Comparison of ENCODE assay signal across 8 cellular contexts in the genomic region with DNA sequence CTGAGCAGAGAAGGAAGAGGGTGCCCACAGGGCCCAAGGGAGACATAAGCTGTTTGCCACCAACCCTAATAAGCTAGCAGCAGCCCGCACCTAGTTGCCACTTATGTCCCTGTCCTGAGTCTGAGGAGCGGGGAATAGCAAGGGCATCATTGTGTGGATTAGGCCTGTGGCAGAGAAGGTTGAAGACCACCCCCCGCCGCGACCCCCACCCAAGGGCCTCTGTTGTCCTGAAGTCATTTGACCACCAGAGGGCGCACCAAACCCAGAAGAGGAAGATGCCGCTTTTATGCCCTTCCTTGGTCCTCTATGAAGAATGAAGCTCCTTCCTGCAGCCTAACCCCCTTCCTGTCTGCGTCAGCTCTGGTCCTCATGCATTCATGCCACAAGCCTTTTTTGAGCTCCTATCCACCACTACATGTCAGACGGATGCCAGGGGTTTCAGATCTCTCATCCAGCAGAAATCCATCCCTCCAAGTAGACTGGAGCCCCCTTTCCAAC. TPM values are rescaled to one million over a fixed set of nuclear protein-coding genes. Genes with fewer than 3 reads are reported as not detected.
DNase-seq lines count a peak whose midpoint lies in the region; ATAC-seq and TF ChIP-seq lines count a peak whose summit lies in the region.

No MANE protein-coding gene starts in this region.

- H3K4me3 Mint-ChIP-seq in activated T-cell treated with anti-CD3 and anti-CD28 coated beads, Interleukin-2, amount 50 U/mL, for 72 hours, result no peak overlapping the region

- peaks cover 42% of the 10 kb centered on the region for H3K27me3 Mint-ChIP-seq in activated T-cell treated with anti-CD3 and anti-CD28 coated beads, Interleukin-2, amount 50 U/mL, for 72 hours (ENCODE audit: low read depth)

- no peak overlapping the region for H3K27ac Mint-ChIP-seq in activated T-cell treated with anti-CD3 and anti-CD28 coated beads, Interleukin-2, amount 50 U/mL, for 72 hours

- peak; percentile 77 for TF ChIP-seq CTCF in LNCaP clone FGC (IDR thresholded peaks at IDR 0.05; ENCODE audit: control insufficient read depth, extremely low read depth, insufficient read depth)

- no peaks in the 10 kb centered on the region for H3K36me3 Mint-ChIP-seq in activated T-cell treated with anti-CD3 and anti-CD28 coated beads, Interleukin-2, amount 50 U/mL, for 72 hours (ENCODE audit: insufficient read depth in 2 of 2)

- peaks cover 7% of the 10 kb centered on the region for H3K4me1 Mint-ChIP-seq in activated T-cell treated with anti-CD3 and anti-CD28 coated beads, Interleukin-2, amount 50 U/mL, for 72 hours (ENCODE audit: low read depth)

- no peaks in the 10 kb centered on the region for H3K9me3 Mint-ChIP-seq in activated T-cell treated with anti-CD3 and anti-CD28 coated beads, Interleukin-2, amount 50 U/mL, for 72 hours

- ATAC-seq in activated T-cell treated with anti-CD3 and anti-CD28 coated beads, Interleukin-2, amount 50 U/mL, for 72 hours (replicated peaks in 1 of 2), result peak; percentile 75 to 83
- no peak for ATAC-seq in GM21786 (IDR thresholded peaks at IDR 0.05; ENCODE audit: unreplicated experiment)

- no peak overlapping the region for H3K4me3 ChIP-seq in LNCaP clone FGC (ENCODE audit: low read depth, low read length)

- H3K27ac ChIP-seq in temporal lobe (ENCODE audit: low read depth, low read length), result peak overlapping the region; percentile 92

- DNase-seq in D341Med (ENCODE audit: low spot score) (peak; percentile 85), LNCaP clone FGC (ENCODE audit: low read depth) (peak; percentile 15), RPMI7951 (ENCODE audit: low read depth) (peak; percentile 47), fibroblast of peridontal ligament (ENCODE audit: extremely low read depth) (peak; percentile 61), occipital lobe (lab: John Stamatoyannopoulos, UW) (peak; percentile 47)
- peak; percentile 70 to 77 for DNase-seq in activated T-cell treated with anti-CD3 and anti-CD28 coated beads, Interleukin-2, amount 50 U/mL, for 72 hours

RNA-seq across cellular contexts. Expression of gene RHBG, which starts 16.6 kb away (rescaled TPM):
- total RNA-seq in RPMI7951 (2014; rRNA removed; shearing (Covaris generic)), result not detected in 2 replicates
- not detected for total RNA-seq in activated T-cell treated with anti-CD3 and anti-CD28 coated beads, Interleukin-2, amount 50 U/mL, for 72 hours
- total RNA-seq in occipital lobe (not detected), temporal lobe (not detected)

RNA-seq across cellular contexts. Expression of gene TSACC, which starts 47.3 kb away (rescaled TPM):
- not detected in 2 replicates for total RNA-seq in RPMI7951 (2014; rRNA removed; shearing (Covaris generic))
- under 1 TPM in 1 of 2 donors, not detected in 1; 0.94 TPM for total RNA-seq in activated T-cell treated with anti-CD3 and anti-CD28 coated beads, Interleukin-2, amount 50 U/mL, for 72 hours
- total RNA-seq in occipital lobe (not detected), temporal lobe (not detected)

RNA-seq across cellular contexts. Expression of gene CCT3, which starts 47.5 kb away (rescaled TPM):
- 455 and 483 TPM in 2 replicates for total RNA-seq in RPMI7951 (2014; rRNA removed; shearing (Covaris generic))
- 100 to 1,000 TPM; 183 to 221 TPM for total RNA-seq in activated T-cell treated with anti-CD3 and anti-CD28 coated beads, Interleukin-2, amount 50 U/mL, for 72 hours
- 352 TPM for total RNA-seq in occipital lobe
- total RNA-seq in temporal lobe, result 267 TPM

Comparison
In these comparisons a context has a peak if more than half of its experiments do, and no peak if none do; other contexts are left out.
1. DNase-seq: peak in every context shown above with its lines; median percentile 85 in D341Med; 74 in activated T-cell treated with anti-CD3 and anti-CD28 coated beads, Interleukin-2, amount 50 U/mL, for 72 hours; 61 in fibroblast of peridontal ligament; 47 in RPMI7951; 47 in occipital lobe; 15 in LNCaP clone FGC.